Comparison of ENCODE assay signal across 12 cellular contexts in the genomic region with DNA sequence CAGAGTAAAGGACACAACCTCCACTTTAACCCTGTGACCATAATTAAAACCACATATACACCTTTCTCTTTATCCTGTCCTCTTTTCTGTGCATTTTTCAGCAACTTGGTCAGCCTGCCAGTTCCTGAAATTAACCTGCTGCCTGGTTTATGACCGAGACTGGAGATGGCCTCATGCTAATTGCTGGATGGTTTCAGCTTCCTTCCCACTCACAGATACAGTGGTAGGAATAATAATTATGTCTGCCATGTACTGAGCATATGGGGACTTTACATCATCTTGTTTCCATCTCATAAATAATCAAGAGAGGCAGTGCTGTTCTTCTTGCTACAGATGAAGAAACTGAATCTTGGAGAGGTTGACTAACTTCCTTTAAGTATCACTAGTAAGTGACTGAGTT.
"Had no signal": no experiment of that assay in that cellular context is flagged by ENCODE, and none has a peak within 500 bp of the region (broad histone marks: within the 10 kb centered on the region; RNA-seq: fewer than 3 reads in every experiment).

No MANE protein-coding gene starts in this region.

- ATAC-seq: esophagus mucosa, left colon had no signal

- H3K36me3 ChIP-seq: stomach had no signal

- H3K27ac Mint-ChIP-seq: activated naive CD4-positive, alpha-beta T cell treated with anti-CD3 and anti-CD28 coated beads, Interleukin-2, amount 10 ng/mL, durations not matched to agents 7 days and 5 days had no signal

- H3K27ac ChIP-seq: testis had no signal

- H3K9me3 Mint-ChIP-seq: activated naive CD4-positive, alpha-beta T cell treated with anti-CD3 and anti-CD28 coated beads, Interleukin-2, amount 10 ng/mL, durations not matched to agents 7 days and 5 days had no signal

- H3K4me3 Mint-ChIP-seq: activated naive CD4-positive, alpha-beta T cell treated with anti-CD3 and anti-CD28 coated beads, Interleukin-2, amount 10 ng/mL, durations not matched to agents 7 days and 5 days; naive B cell had no signal

- H3K27me3 ChIP-seq: stomach, testis had no signal

- H3K4me3 ChIP-seq: stomach, testis had no signal

- H3K4me1 Mint-ChIP-seq: activated naive CD4-positive, alpha-beta T cell treated with anti-CD3 and anti-CD28 coated beads, Interleukin-2, amount 10 ng/mL, durations not matched to agents 7 days and 5 days; naive B cell had no signal

- H3K36me3 Mint-ChIP-seq: activated naive CD4-positive, alpha-beta T cell treated with anti-CD3 and anti-CD28 coated beads, Interleukin-2, amount 10 ng/mL, durations not matched to agents 7 days and 5 days; naive B cell had no signal

- H3K9me3 ChIP-seq: stomach, testis had no signal

- DNase-seq: activated CD4-positive, alpha-beta T cell treated with anti-CD3 and anti-CD28 coated beads, Interleukin-2, amount 50 U/mL, for 4 hours; activated CD4-positive, CD25-positive, alpha-beta regulatory T cell treated with anti-CD3 and anti-CD28 coated beads, Interleukin-2, amount 50 U/mL, for 72 hours; activated naive CD4-positive, alpha-beta T cell treated with anti-CD3 and anti-CD28 coated beads, Interleukin-2, amount 10 ng/mL, durations not matched to agents 7 days and 5 days; activated T-cell treated with anti-CD3 and anti-CD28 coated beads, Interleukin-2, amount 50 U/mL, for 1 hour; left colon; mammary epithelial cell; naive B cell; stimulated activated CD4-positive, alpha-beta T cell treated with anti-CD3 and anti-CD28 coated beads, Interleukin-12 subunit alpha, Interleukin-12 subunit beta, amount 100 ng/mL, for 4 hours; stimulated activated CD4-positive, alpha-beta T cell treated with anti-CD3 and anti-CD28 coated beads, Interleukin-2, amount 100 ng/mL, for 24 hours; stomach; testis had no signal
